Comparison of ENCODE assay signal across 1 cellular context in genomic region chr1:230104395-230105244, GRCh38.
TF ChIP-seq lines count a peak whose summit lies in the region.

No MANE protein-coding gene starts in this region.

TF ChIP-seq in GM12878, 131 proteins besides CTCF, POLR2A, EP300 and RAD21 (continued from another document and continues in another):
- TF ChIP-seq ATF3 (IDR thresholded peaks at IDR 0.05; ENCODE audit: borderline replicate concordance, extremely low read depth, low read depth, low read length), result no peak
- TF ChIP-seq TBL1XR1 (IDR thresholded peaks at IDR 0.05; ENCODE audit: low read depth, low read length), result peak; percentile 57; the same call in 1 of the 2 replicates
- TF ChIP-seq BCLAF1 (IDR thresholded peaks at IDR 0.05), result no peak
- TF ChIP-seq NFXL1 (IDR thresholded peaks at IDR 0.05; ENCODE audit: borderline replicate concordance), result no peak
- TF ChIP-seq ZBTB4 (CRISPR knock-in tag; IDR thresholded peaks at IDR 0.05), result no peak
- TF ChIP-seq SRF (IDR thresholded peaks at IDR 0.05; ENCODE audit: low read depth in 2 of 2, low read length in 2 of 2), result no peak
- TF ChIP-seq ZNF217 (IDR thresholded peaks at IDR 0.05), result no peak
- no peak for TF ChIP-seq TCF7 (IDR thresholded peaks at IDR 0.05; ENCODE audit: borderline replicate concordance)
- no peak for TF ChIP-seq BMI1 (IDR thresholded peaks at IDR 0.05; ENCODE audit: borderline replicate concordance)
- no peak for TF ChIP-seq SMC3 (IDR thresholded peaks at IDR 0.05; ENCODE audit: borderline replicate concordance, low read length)
- no peak for TF ChIP-seq USF2 (IDR thresholded peaks at IDR 0.05; ENCODE audit: borderline replicate concordance, low read depth, low read length)
- no peak for TF ChIP-seq CBX5 (IDR thresholded peaks at IDR 0.05; ENCODE audit: low read depth)
- TF ChIP-seq ASH2L (IDR thresholded peaks at IDR 0.05; ENCODE audit: borderline replicate concordance, low read depth), result no peak
- TF ChIP-seq SPI1 (IDR thresholded peaks at IDR 0.05; ENCODE audit: borderline replicate concordance, insufficient read depth, low read depth, low read length), result no peak
- peak; percentile 89; the same call in 1 of the 2 replicates for TF ChIP-seq BACH1 (IDR thresholded peaks at IDR 0.05; ENCODE audit: borderline replicate concordance)
- TF ChIP-seq PML (IDR thresholded peaks at IDR 0.05; ENCODE audit: low read length), result no peak
- no peak for TF ChIP-seq IRF5 (IDR thresholded peaks at IDR 0.05; ENCODE audit: borderline replicate concordance)
- no peak for TF ChIP-seq SMAD1 (IDR thresholded peaks at IDR 0.05; ENCODE audit: low read depth, partially characterized antibody)
- no peak; the same call in 1 of the 2 replicates for TF ChIP-seq NR2F1 (conservative IDR thresholded peaks at IDR 0.05)
- TF ChIP-seq MYC (IDR thresholded peaks at IDR 0.05; ENCODE audit: insufficient read depth, insufficient read length, insufficient replicate concordance, low read length, severe bottlenecking), result no peak
- TF ChIP-seq GATAD2B (conservative IDR thresholded peaks at IDR 0.05; ENCODE audit: low read depth), result no peak
- TF ChIP-seq EED (IDR thresholded peaks at IDR 0.05; ENCODE audit: low read depth), result peak; percentile 91; the same call in 1 of the 2 replicates
- peak; percentile 40; the same call in 1 of the 2 replicates for TF ChIP-seq NFIC (IDR thresholded peaks at IDR 0.05; ENCODE audit: low read depth, low read length)
- no peak for TF ChIP-seq MEF2A (IDR thresholded peaks at IDR 0.05; ENCODE audit: insufficient read depth, low read depth, low read length)
- TF ChIP-seq E4F1 (IDR thresholded peaks at IDR 0.05; ENCODE audit: borderline replicate concordance, partially characterized antibody), result no peak
- no peak for TF ChIP-seq SREBF2 (IDR thresholded peaks at IDR 0.05; ENCODE audit: low read length)
- TF ChIP-seq ATF2 (IDR thresholded peaks at IDR 0.05; ENCODE audit: low read length), result no peak
- peak; percentile 69 for TF ChIP-seq IRF4 (IDR thresholded peaks at IDR 0.05; ENCODE audit: low read depth, low read length)
- no peak for TF ChIP-seq SUZ12 (IDR thresholded peaks at IDR 0.05; ENCODE audit: unreplicated experiment)
- TF ChIP-seq CEBPB (IDR thresholded peaks at IDR 0.05; ENCODE audit: borderline replicate concordance in 1 of 2, low read depth in 2 of 2, low read length in 2 of 2), result no peak
- TF ChIP-seq BCL3 (IDR thresholded peaks at IDR 0.05; ENCODE audit: borderline replicate concordance, insufficient read depth, low read depth, low read length, poor library complexity, severe bottlenecking), result peak; percentile 39
- TF ChIP-seq RFX5 (IDR thresholded peaks at IDR 0.05; ENCODE audit: low read depth, low read length), result no peak
- no peak for TF ChIP-seq POLR2AphosphoS5 (IDR thresholded peaks at IDR 0.05; ENCODE audit: low read length)
- TF ChIP-seq ETV6 (conservative IDR thresholded peaks at IDR 0.05 in 1 of 2, IDR thresholded peaks at IDR 0.05 in 1 of 2; ENCODE audit: borderline replicate concordance in 1 of 2, low read depth in 1 of 2), result peak in 1 of 2 experiments; percentile 52; a peak in 2 of 4 replicates
- no peak for TF ChIP-seq YY1 (IDR thresholded peaks at IDR 0.05; ENCODE audit: low read depth, low read length)
- no peak for TF ChIP-seq FOXM1 (IDR thresholded peaks at IDR 0.05; ENCODE audit: low read depth, low read length)
- TF ChIP-seq YBX1 (IDR thresholded peaks at IDR 0.05), result no peak
- TF ChIP-seq TCF12 (IDR thresholded peaks at IDR 0.05; ENCODE audit: low read depth, low read length), result peak; percentile 80
- no peak for TF ChIP-seq SKIL (IDR thresholded peaks at IDR 0.05; ENCODE audit: low read depth, poor library complexity, severe bottlenecking)
- TF ChIP-seq STAT3 (IDR thresholded peaks at IDR 0.05; ENCODE audit: low read depth, low read length), result no peak
- TF ChIP-seq MLLT1 (IDR thresholded peaks at IDR 0.05), result no peak
- no peak for TF ChIP-seq JUND (IDR thresholded peaks at IDR 0.05; ENCODE audit: low read depth, low read length)
- TF ChIP-seq SIX5 (IDR thresholded peaks at IDR 0.05; ENCODE audit: low read depth, low read length, severe bottlenecking), result no peak
- no peak for TF ChIP-seq TARDBP (IDR thresholded peaks at IDR 0.05; ENCODE audit: borderline replicate concordance)
- peak; percentile 86; the same call in 1 of the 2 replicates for TF ChIP-seq TCF3 (IDR thresholded peaks at IDR 0.05; ENCODE audit: borderline replicate concordance, insufficient read depth, low read depth, low read length)
- TF ChIP-seq SREBF1 (IDR thresholded peaks at IDR 0.05; ENCODE audit: low read length), result no peak
- no peak for TF ChIP-seq RB1 (IDR thresholded peaks at IDR 0.05; ENCODE audit: borderline replicate concordance)
